ENCODE assay signal across 11 cellular contexts in genomic region chr4:168475745-168476144, GRCh38. TPM values are rescaled to one million over a fixed set of nuclear protein-coding genes. Genes with fewer than 3 reads are reported as not detected.
DNase-seq lines count a peak whose midpoint lies in the region; ATAC-seq and TF ChIP-seq lines count a peak whose summit lies in the region.
"Had no signal": no experiment of that assay in that cellular context is flagged by ENCODE, and none has a peak within 500 bp of the region (broad histone marks: within the 10 kb centered on the region; RNA-seq: fewer than 3 reads in every experiment).

No MANE protein-coding gene starts in this region.

- CTCF ChIA-PET in WTC11 (lab: Charles Lee) = interaction anchor here (1.8 kb wide), 1 partner anchor 110 kb away, joined by 3 read pairs; no protein-coding TSS in a partner anchor

- H3K4me3 Mint-ChIP-seq in stimulated activated naive CD8-positive, alpha-beta T cell treated with anti-CD3 and anti-CD28 coated beads, Interleukin-15, amount 100 ng/mL, for 72 hours = no peak overlapping the region
- no peak overlapping the region for H3K4me3 Mint-ChIP-seq in WTC11
- H3K4me3 Mint-ChIP-seq: nephron had no signal

- H3K27me3 Mint-ChIP-seq in stimulated activated naive CD8-positive, alpha-beta T cell treated with anti-CD3 and anti-CD28 coated beads, Interleukin-15, amount 100 ng/mL, for 72 hours = no peaks in the 10 kb centered on the region
- peaks cover 17% of the 10 kb centered on the region for H3K27me3 Mint-ChIP-seq in WTC11 (ENCODE audit: low read depth)

- H3K36me3 Mint-ChIP-seq in WTC11 = no peaks in the 10 kb centered on the region

- 87 to 97% methylated on average over 2 of the region's 2 CpGs for WGBS in esophagus squamous epithelium, 2 donors

- no peaks in the 10 kb centered on the region for H3K9me3 ChIP-seq in esophagus squamous epithelium
- H3K9me3 ChIP-seq in Peyer's patch = no peaks in the 10 kb centered on the region

- H3K9me3 Mint-ChIP-seq in stimulated activated naive CD8-positive, alpha-beta T cell treated with anti-CD3 and anti-CD28 coated beads, Interleukin-15, amount 100 ng/mL, for 72 hours = no peaks in the 10 kb centered on the region
- H3K9me3 Mint-ChIP-seq in WTC11 = peaks cover 6% of the 10 kb centered on the region; the same call in 1 of the 2 replicates

- H3K4me3 ChIP-seq in esophagus squamous epithelium (no peak overlapping the region), Peyer's patch (no peak overlapping the region)
- H3K4me3 ChIP-seq: GM12878 had no signal

- H3K4me1 ChIP-seq in esophagus squamous epithelium (peaks cover 0 to 14% (median 0%) of the 10 kb centered on the region in 3 donors), Peyer's patch (peaks cover 0 to 7% (median 0%) of the 10 kb centered on the region in 4 donors)

- H3K27ac ChIP-seq in esophagus squamous epithelium (no peak overlapping the region), Peyer's patch (no peak overlapping the region)

- H3K4me1 Mint-ChIP-seq in stimulated activated naive CD8-positive, alpha-beta T cell treated with anti-CD3 and anti-CD28 coated beads, Interleukin-15, amount 100 ng/mL, for 72 hours = peaks cover 61% of the 10 kb centered on the region
- peaks cover 41% of the 10 kb centered on the region for H3K4me1 Mint-ChIP-seq in WTC11

- no peak overlapping the region for H3K27ac Mint-ChIP-seq in stimulated activated naive CD8-positive, alpha-beta T cell treated with anti-CD3 and anti-CD28 coated beads, Interleukin-15, amount 100 ng/mL, for 72 hours
- no peak overlapping the region for H3K27ac Mint-ChIP-seq in WTC11

- no peak for TF ChIP-seq CTCF in WTC11 (IDR thresholded peaks at IDR 0.05)
- no peak for TF ChIP-seq CTCF in esophagus squamous epithelium (IDR thresholded peaks at IDR 0.05)
- TF ChIP-seq CTCF in Peyer's patch (IDR thresholded peaks at IDR 0.05) = no peak

- POLR2A ChIA-PET in WTC11 (lab: Charles Lee) = no interaction called here

- peak; percentile 52 for DNase-seq in stimulated activated naive CD8-positive, alpha-beta T cell treated with anti-CD3 and anti-CD28 coated beads, Interleukin-15, Interleukin-2, amounts not matched to agents 100 U/mL and 50 U/mL, for 24 hours
- DNase-seq in stimulated activated naive CD8-positive, alpha-beta T cell treated with anti-CD3 and anti-CD28 coated beads, Interleukin-15, amount 100 ng/mL, for 72 hours = no peak
- DNase-seq in WTC11 (ENCODE audit: low spot score) (peak; percentile 36), iPS-NIHi11 (ENCODE audit: low spot score) (peak; percentile 22), esophagus squamous epithelium (lab: John Stamatoyannopoulos, UW) (no peak), AG20443 (ENCODE audit: low spot score) (no peak), Peyer's patch (no peak)
- DNase-seq: NCI-H187 had no signal

- intact Hi-C loops in esophagus squamous epithelium (cut with DNase I) = no loop called here

- no peak for TF ChIP-seq POLR2A in esophagus squamous epithelium (IDR thresholded peaks at IDR 0.05)
- no peak for TF ChIP-seq POLR2A in Peyer's patch (IDR thresholded peaks at IDR 0.05)

- peaks cover 0 to 15% (median 0%) of the 10 kb centered on the region in 3 donors for H3K36me3 ChIP-seq in esophagus squamous epithelium
- peaks cover 0 to 6% (median 0%) of the 10 kb centered on the region in 3 donors for H3K36me3 ChIP-seq in Peyer's patch

- H3K27me3 ChIP-seq in esophagus squamous epithelium = no peaks in the 10 kb centered on the region
- no peaks in the 10 kb centered on the region for H3K27me3 ChIP-seq in Peyer's patch

- ATAC-seq in stimulated activated naive CD8-positive, alpha-beta T cell treated with anti-CD3 and anti-CD28 coated beads, Interleukin-15, Interleukin-2, amounts not matched to agents 100 U/mL and 50 U/mL, for 24 hours = no peak
- no peak for ATAC-seq in stimulated activated naive CD8-positive, alpha-beta T cell treated with anti-CD3 and anti-CD28 coated beads, Interleukin-15, amount 100 ng/mL, for 72 hours
- ATAC-seq in WTC11 (peak; percentile 54), HG03439 (IDR thresholded peaks at IDR 0.05; ENCODE audit: unreplicated experiment) (no peak)
- ATAC-seq: GM12878 had no signal

TF ChIP-seq in WTC11, 78 proteins besides CTCF, POLR2A, EP300 and RAD21:
- no peak for TF ChIP-seq HMGA2 (CRISPR knock-in tag; IDR thresholded peaks at IDR 0.05)
- TF ChIP-seq, protein P1, sequence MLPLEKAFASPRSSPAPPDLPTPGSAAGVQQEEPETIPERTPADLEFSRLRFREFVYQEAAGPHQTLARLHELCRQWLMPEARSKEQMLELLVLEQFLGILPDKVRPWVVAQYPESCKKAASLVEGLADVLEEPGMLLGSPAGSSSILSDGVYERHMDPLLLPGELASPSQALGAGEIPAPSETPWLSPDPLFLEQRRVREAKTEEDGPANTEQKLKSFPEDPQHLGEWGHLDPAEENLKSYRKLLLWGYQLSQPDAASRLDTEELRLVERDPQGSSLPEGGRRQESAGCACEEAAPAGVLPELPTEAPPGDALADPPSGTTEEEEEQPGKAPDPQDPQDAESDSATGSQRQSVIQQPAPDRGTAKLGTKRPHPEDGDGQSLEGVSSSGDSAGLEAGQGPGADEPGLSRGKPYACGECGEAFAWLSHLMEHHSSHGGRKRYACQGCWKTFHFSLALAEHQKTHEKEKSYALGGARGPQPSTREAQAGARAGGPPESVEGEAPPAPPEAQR (CRISPR knock-in tag; IDR thresholded peaks at IDR 0.05) = no peak
- no peak for TF ChIP-seq ATF3 (CRISPR knock-in tag; conservative IDR thresholded peaks at IDR 0.05)
- TF ChIP-seq TEAD1 (CRISPR knock-in tag; IDR thresholded peaks at IDR 0.05) = no peak
- TF ChIP-seq ZNF232 (CRISPR knock-in tag; IDR thresholded peaks at IDR 0.05) = no peak
- TF ChIP-seq NFE2L1 (CRISPR knock-in tag; IDR thresholded peaks at IDR 0.05) = no peak
- TF ChIP-seq ZNF671 (CRISPR knock-in tag; IDR thresholded peaks at IDR 0.05) = no peak
- no peak for TF ChIP-seq MAX (CRISPR knock-in tag; IDR thresholded peaks at IDR 0.05)
- TF ChIP-seq ZNF317 (CRISPR knock-in tag; IDR thresholded peaks at IDR 0.05; ENCODE audit: borderline replicate concordance, low read depth) = no peak
- TF ChIP-seq, protein P2, sequence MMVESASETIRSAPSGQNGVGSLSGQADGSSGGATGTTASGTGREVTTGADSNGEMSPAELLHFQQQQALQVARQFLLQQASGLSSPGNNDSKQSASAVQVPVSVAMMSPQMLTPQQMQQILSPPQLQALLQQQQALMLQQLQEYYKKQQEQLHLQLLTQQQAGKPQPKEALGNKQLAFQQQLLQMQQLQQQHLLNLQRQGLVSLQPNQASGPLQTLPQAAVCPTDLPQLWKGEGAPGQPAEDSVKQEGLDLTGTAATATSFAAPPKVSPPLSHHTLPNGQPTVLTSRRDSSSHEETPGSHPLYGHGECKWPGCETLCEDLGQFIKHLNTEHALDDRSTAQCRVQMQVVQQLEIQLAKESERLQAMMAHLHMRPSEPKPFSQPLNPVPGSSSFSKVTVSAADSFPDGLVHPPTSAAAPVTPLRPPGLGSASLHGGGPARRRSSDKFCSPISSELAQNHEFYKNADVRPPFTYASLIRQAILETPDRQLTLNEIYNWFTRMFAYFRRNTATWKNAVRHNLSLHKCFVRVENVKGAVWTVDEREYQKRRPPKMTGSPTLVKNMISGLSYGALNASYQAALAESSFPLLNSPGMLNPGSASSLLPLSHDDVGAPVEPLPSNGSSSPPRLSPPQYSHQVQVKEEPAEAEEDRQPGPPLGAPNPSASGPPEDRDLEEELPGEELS (CRISPR knock-in tag; IDR thresholded peaks at IDR 0.05) = no peak
- no peak for TF ChIP-seq NR2C2 (CRISPR knock-in tag; IDR thresholded peaks at IDR 0.05)
- TF ChIP-seq TP53 (CRISPR knock-in tag; IDR thresholded peaks at IDR 0.05) = no peak

RNA-seq across cellular contexts. Expression of gene DDX60L, which starts 4.5 kb away (rescaled TPM):
- total RNA-seq in WTC11 (2021) = 1.9 to 3.5 TPM (median 2.3 TPM) in 3 replicates
- total RNA-seq in esophagus squamous epithelium = 10 to 100 TPM in 1 of 4 donors, 1 to 10 TPM in 3; 1.1 to 10.1 (median 6.6) TPM
- total RNA-seq in Peyer's patch = 10 to 100 TPM; 18.4 to 68.7 (median 47.2) TPM

RNA-seq across cellular contexts. Expression of gene PALLD, which starts 21.1 kb away (rescaled TPM):
- total RNA-seq in WTC11 (2021) (19.7 to 23.7 TPM (median 20.8 TPM) in 3 replicates), esophagus squamous epithelium (100 to 1,000 TPM in 2 of 4 donors, 10 to 100 TPM in 2; 60.2 to 437 (median 118) TPM), Peyer's patch (100 to 1,000 TPM in 1 of 4 donors, 10 to 100 TPM in 3; 68.0 to 175 (median 78.4) TPM)

Comparison
In these comparisons a context has a peak if more than half of its experiments do, and no peak if none do; other contexts are left out.
1. DNase-seq: peak in stimulated activated naive CD8-positive, alpha-beta T cell treated with anti-CD3 and anti-CD28 coated beads, Interleukin-15, Interleukin-2, amounts not matched to agents 100 U/mL and 50 U/mL, for 24 hours (single experiment), WTC11 (single experiment) and iPS-NIHi11 (single experiment); none in stimulated activated naive CD8-positive, alpha-beta T cell treated with anti-CD3 and anti-CD28 coated beads, Interleukin-15, amount 100 ng/mL, for 72 hours (0 of 2), esophagus squamous epithelium (single experiment), AG20443 (single experiment) and Peyer's patch (0 of 3).